ENCODE assay signal across 15 cellular contexts in the genomic region with DNA sequence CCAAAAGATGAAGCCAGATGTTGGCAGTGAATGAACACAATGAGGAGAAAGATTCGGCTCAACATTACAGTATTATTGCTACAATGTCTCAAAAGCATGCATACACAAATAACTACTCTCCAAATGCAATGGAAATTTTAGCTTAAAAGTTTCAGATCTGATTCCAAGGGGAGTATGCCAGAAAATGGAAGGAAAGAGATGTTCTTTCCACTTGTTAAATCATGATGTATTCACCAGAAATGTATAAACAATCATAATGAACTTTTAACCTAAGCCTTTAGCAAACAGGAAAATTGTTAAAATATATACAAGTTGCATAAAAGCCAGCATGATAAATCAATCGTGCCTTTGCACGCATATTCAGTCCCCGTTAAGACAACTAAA.
DNase-seq lines count a peak whose midpoint lies in the region; ATAC-seq and TF ChIP-seq lines count a peak whose summit lies in the region.
"Had no signal": no experiment of that assay in that cellular context is flagged by ENCODE, and none has a peak within 500 bp of the region (broad histone marks: within the 10 kb centered on the region; RNA-seq: fewer than 3 reads in every experiment).

No MANE protein-coding gene starts in this region.

- no peaks in the 10 kb centered on the region for H3K9me3 Mint-ChIP-seq in WTC11

- no peak overlapping the region for H3K4me3 Mint-ChIP-seq in WTC11

- peak overlapping the region; percentile 61 for H3K4me2 ChIP-seq in fibroblast of lung (ENCODE audit: extremely low read depth, insufficient read depth, low read length)

- H3K27me3 ChIP-seq in fibroblast of lung (ENCODE audit: control insufficient read depth, insufficient read depth, low read length) (no peaks in the 10 kb centered on the region), rectal smooth muscle tissue (ENCODE audit: control insufficient read depth, insufficient read depth, low read length) (no peaks in the 10 kb centered on the region)
- H3K27me3 ChIP-seq: BE2C, uterus had no signal

- DNase-seq in ELR (ENCODE audit: low read depth): peak; percentile 46
- DNase-seq in WTC11 (ENCODE audit: low spot score): no peak
- peak; percentile 19 to 92 for DNase-seq in fibroblast of lung (ENCODE audit: low read depth in 2 of 2)
- DNase-seq in NCI-H146 (lab: John Stamatoyannopoulos, UW): no peak
- DNase-seq in NOMO-1 (lab: John Stamatoyannopoulos, UW; ENCODE audit: unreplicated experiment in 2 of 2): no peak
- DNase-seq: activated CD4-positive, alpha-beta T cell treated with anti-CD3 and anti-CD28 coated beads for 48 hours; BE2C; central memory CD4-positive, alpha-beta T cell; NCI-H446; stimulated activated naive CD4-positive, alpha-beta T cell; T1000; uterus had no signal

- H3K4me3 ChIP-seq in fibroblast of lung (replicated peaks in 1 of 4; ENCODE audit: control extremely low read depth in 1 of 4, insufficient read depth in 1 of 4, low read depth in 3 of 4, low read length in 4 of 4) (no peak overlapping the region), rectal smooth muscle tissue (ENCODE audit: low read length) (no peak overlapping the region)
- H3K4me3 ChIP-seq: uterus had no signal

- H2AFZ ChIP-seq in fibroblast of lung (ENCODE audit: low read length): no peak overlapping the region

- peaks cover 32% of the 10 kb centered on the region for H3K4me1 ChIP-seq in fibroblast of lung (ENCODE audit: control insufficient read depth, extremely low read depth, insufficient read depth, low read length)
- no peaks in the 10 kb centered on the region for H3K4me1 ChIP-seq in rectal smooth muscle tissue (ENCODE audit: control insufficient read depth, insufficient read depth, low read length)
- H3K4me1 ChIP-seq: BE2C, uterus had no signal

- H3K9me3 ChIP-seq in fibroblast of lung (ENCODE audit: control insufficient read depth, insufficient read depth, low read depth, low read length): no peaks in the 10 kb centered on the region
- H3K9me3 ChIP-seq: BE2C, uterus had no signal

- H3K36me3 ChIP-seq in fibroblast of lung (ENCODE audit: control insufficient read depth, insufficient read depth, low read length): peaks cover 11% of the 10 kb centered on the region
- H3K36me3 ChIP-seq in rectal smooth muscle tissue (ENCODE audit: control insufficient read depth, insufficient read depth, low read length): peaks cover 5% of the 10 kb centered on the region
- H3K36me3 ChIP-seq: uterus had no signal

- H3K9ac ChIP-seq in fibroblast of lung (ENCODE audit: insufficient read depth, low read length): no peak overlapping the region
- H3K9ac ChIP-seq in rectal smooth muscle tissue (ENCODE audit: low read length): no peak overlapping the region

- ATAC-seq in WTC11: no peak
- no peak for ATAC-seq in HG02870 (IDR thresholded peaks at IDR 0.05; ENCODE audit: unreplicated experiment)
- no peak for ATAC-seq in GM19463 (IDR thresholded peaks at IDR 0.05; ENCODE audit: unreplicated experiment)

- H3K27ac Mint-ChIP-seq in WTC11: peak overlapping the region; percentile 39

- TF ChIP-seq CTCF in WTC11 (IDR thresholded peaks at IDR 0.05): no peak
- TF ChIP-seq CTCF in fibroblast of lung (conservative IDR thresholded peaks at IDR 0.05 in 1 of 2, IDR thresholded peaks at IDR 0.05 in 1 of 2; ENCODE audit: low read depth in 1 of 2, low read length in 2 of 2): no peak

- peaks cover 6% of the 10 kb centered on the region for H3K79me2 ChIP-seq in fibroblast of lung (ENCODE audit: control insufficient read depth, insufficient read depth, low read length)

- CTCF ChIA-PET in WTC11 (lab: Charles Lee): no interaction called here

- H3K27me3 Mint-ChIP-seq in WTC11 (ENCODE audit: low read depth): no peaks in the 10 kb centered on the region

- peaks cover 50% of the 10 kb centered on the region for H3K36me3 Mint-ChIP-seq in WTC11

- no peaks in the 10 kb centered on the region for H4K20me1 ChIP-seq in fibroblast of lung (ENCODE audit: control insufficient read depth, extremely low read depth, insufficient read depth, low read length)

- POLR2A ChIA-PET in WTC11 (lab: Charles Lee): no interaction called here

- H3K27ac ChIP-seq in fibroblast of lung (ENCODE audit: insufficient read depth, low read length) (peak overlapping the region; percentile 81), rectal smooth muscle tissue (ENCODE audit: low read depth, low read length) (peak overlapping the region; percentile 2)

- no peaks in the 10 kb centered on the region for H3K4me1 Mint-ChIP-seq in WTC11

TF ChIP-seq in WTC11, 78 proteins besides CTCF, POLR2A, EP300 and RAD21:
- no peak for TF ChIP-seq MAX (CRISPR knock-in tag; IDR thresholded peaks at IDR 0.05)

Comparison
In these comparisons a context has a peak if more than half of its experiments do, and no peak if none do; other contexts are left out.
1. DNase-seq: peak in ELR (single experiment) and fibroblast of lung (2 of 2); none in WTC11 (single experiment), NCI-H146 (single experiment) and NOMO-1 (0 of 2).